9 cellular contexts compared by ENCODE assay signal in genomic region chr6:111870751-111871064, GRCh38. TPM values are rescaled to one million over a fixed set of nuclear protein-coding genes. Genes with fewer than 3 reads are reported as not detected.
DNase-seq lines count a peak whose midpoint lies in the region; ATAC-seq, FAIRE-seq and TF ChIP-seq lines count a peak whose summit lies in the region.
"Had no signal": no experiment of that assay in that cellular context is flagged by ENCODE, and none has a peak within 500 bp of the region (broad histone marks: within the 10 kb centered on the region; RNA-seq: fewer than 3 reads in every experiment).

No MANE protein-coding gene starts in this region.

- no peaks in the 10 kb centered on the region for H4K20me1 ChIP-seq in HepG2 (ENCODE audit: insufficient read depth, low read length)

- no peaks in the 10 kb centered on the region for H3K36me3 ChIP-seq in HepG2 (replicated peaks in 1 of 2; ENCODE audit: control insufficient read depth in 1 of 2, insufficient read depth in 2 of 2, low read length in 2 of 2)
- H3K36me3 ChIP-seq in right lobe of liver = no peaks in the 10 kb centered on the region
- H3K36me3 ChIP-seq in vagina = no peaks in the 10 kb centered on the region
- no peaks in the 10 kb centered on the region for H3K36me3 ChIP-seq in ovary
- H3K36me3 ChIP-seq: adrenal gland had no signal

- H3K9me3 Mint-ChIP-seq in activated naive CD8-positive, alpha-beta T cell treated with anti-CD3 and anti-CD28 coated beads, Interleukin-2, amount 50 U/mL, for 24 hours = no peaks in the 10 kb centered on the region
- no peaks in the 10 kb centered on the region for H3K9me3 Mint-ChIP-seq in mesothelial cell of epicardium

- H2AFZ ChIP-seq in HepG2 (ENCODE audit: low read length) = peak overlapping the region; percentile 8

- peak; percentile 63 for DNase-seq in HepG2 (ENCODE audit: low spot score)
- DNase-seq in right lobe of liver = no peak
- DNase-seq in activated naive CD8-positive, alpha-beta T cell treated with anti-CD3 and anti-CD28 coated beads, Interleukin-2, amount 50 U/mL, for 24 hours = no peak
- DNase-seq in mesothelial cell of epicardium (ENCODE audit: low spot score in 2 of 2, unreplicated experiment in 2 of 2) = no peak
- DNase-seq in vagina (ENCODE audit: extremely low spot score in 2 of 2) = no peak
- no peak for DNase-seq in stimulated activated naive CD4-positive, alpha-beta T cell (lab: John Stamatoyannopoulos, UW)
- no peak for DNase-seq in ovary
- DNase-seq: adrenal gland had no signal

- H3K79me2 ChIP-seq in HepG2 (ENCODE audit: insufficient read depth, low read length) = no peaks in the 10 kb centered on the region

- intact Hi-C loops in HepG2 (cut with micrococcal nuclease; ENCODE audit: unreplicated experiment) (loop anchor here (1.0 to 5.0 kb wide), 2 partner anchors 27 to 148 kb away; no protein-coding TSS in a partner anchor), right lobe of liver (cut with DNase I) (no loop called here), vagina (cut with DNase I) (loop anchor here (5.0 to 10.0 kb wide), 2 partner anchors 124 to 158 kb away; no protein-coding TSS in a partner anchor), ovary (cut with DNase I) (loop anchor here in 1 of 4 donors (10.0 kb wide), 1 partner anchor 174 kb away; no protein-coding TSS in a partner anchor)

- H3K27me3 ChIP-seq in HepG2 (ENCODE audit: control insufficient read depth in 1 of 2, insufficient read depth in 2 of 2, low read length in 2 of 2) (peaks cover 0 to 21% of the 10 kb centered on the region in 2 experiments; a peak in 4 of 5 replicates), right lobe of liver (peaks cover 0 to 11% of the 10 kb centered on the region in 2 donors), vagina (no peaks in the 10 kb centered on the region), ovary (no peaks in the 10 kb centered on the region)

- no peak for TF ChIP-seq RAD21 in HepG2 (CRISPR knock-in tag; IDR thresholded peaks at IDR 0.05)

- peak; percentile 42 for FAIRE-seq in HepG2 (lab: Jason Lieb, UNC)

- POLR2A ChIA-PET in HepG2 (lab: Yijun Ruan, JAX) = no interaction called here

- CTCF ChIA-PET in HepG2 (lab: Yijun Ruan, JAX; ENCODE audit: low intra/inter-chr PET ratio, low total read pairs) = no interaction called here

- in situ Hi-C loops in HepG2 (cut with HindIII; ENCODE audit: extremely low pct_ligation_motif_present, low pct_unique_long_range_greater_than_20kb) = no loop called here

- peak overlapping the region in 2 of 3 experiments; percentile 18 to 63; a peak in 4 of 6 replicates for H3K4me3 ChIP-seq in HepG2 (replicated peaks in 1 of 3; ENCODE audit: insufficient read depth in 1 of 3, low read depth in 2 of 3, low read length in 3 of 3)
- H3K4me3 ChIP-seq in right lobe of liver = no peak overlapping the region
- H3K4me3 ChIP-seq in vagina = peak overlapping the region in 1 of 2 donors; percentile 64
- no peak overlapping the region for H3K4me3 ChIP-seq in ovary

- no peak overlapping the region for H3K9ac ChIP-seq in HepG2 (ENCODE audit: insufficient read depth, low read depth, low read length)

- ATAC-seq in HepG2 = no peak
- ATAC-seq in right lobe of liver = no peak
- ATAC-seq in activated naive CD8-positive, alpha-beta T cell treated with anti-CD3 and anti-CD28 coated beads, Interleukin-2, amount 50 U/mL, for 24 hours = no peak
- ATAC-seq in HG03521 (IDR thresholded peaks at IDR 0.05; ENCODE audit: unreplicated experiment) = no peak

- peak overlapping the region; percentile 98 for H3K27ac Mint-ChIP-seq in activated naive CD8-positive, alpha-beta T cell treated with anti-CD3 and anti-CD28 coated beads, Interleukin-2, amount 50 U/mL, for 24 hours
- H3K27ac Mint-ChIP-seq in mesothelial cell of epicardium = peak overlapping the region; percentile 10

- H3K4me1 Mint-ChIP-seq in activated naive CD8-positive, alpha-beta T cell treated with anti-CD3 and anti-CD28 coated beads, Interleukin-2, amount 50 U/mL, for 24 hours = peaks cover 67% of the 10 kb centered on the region
- H3K4me1 Mint-ChIP-seq in mesothelial cell of epicardium = peaks cover 35% of the 10 kb centered on the region

- H3K4me3 Mint-ChIP-seq in activated naive CD8-positive, alpha-beta T cell treated with anti-CD3 and anti-CD28 coated beads, Interleukin-2, amount 50 U/mL, for 24 hours = peak overlapping the region; percentile 98
- H3K4me3 Mint-ChIP-seq in mesothelial cell of epicardium = no peak overlapping the region

- TF ChIP-seq POLR2A in HepG2 (IDR thresholded peaks at IDR 0.05; ENCODE audit: insufficient read depth in 1 of 2, low read depth in 2 of 2, low read length in 2 of 2) (no peak), right lobe of liver (IDR thresholded peaks at IDR 0.05) (no peak), vagina (IDR thresholded peaks at IDR 0.05) (no peak), ovary (IDR thresholded peaks at IDR 0.05) (no peak)

- BruUV-seq in HepG2 (replicated peaks; lab: Mats Ljungman, UMichigan) = no TSS peak

- TF ChIP-seq CTCF in HepG2 (CRISPR knock-in tag; IDR thresholded peaks at IDR 0.05) = no peak
- TF ChIP-seq CTCF in right lobe of liver (IDR thresholded peaks at IDR 0.05) = no peak
- TF ChIP-seq CTCF in mesothelial cell of epicardium (IDR thresholded peaks at IDR 0.05; ENCODE audit: unreplicated experiment) = no peak
- no peak for TF ChIP-seq CTCF in vagina (IDR thresholded peaks at IDR 0.05)
- TF ChIP-seq CTCF in ovary (IDR thresholded peaks at IDR 0.05) = no peak

- no peaks in the 10 kb centered on the region for H3K9me3 ChIP-seq in HepG2 (ENCODE audit: low read length)
- H3K9me3 ChIP-seq in right lobe of liver = no peaks in the 10 kb centered on the region
- no peaks in the 10 kb centered on the region for H3K9me3 ChIP-seq in vagina
- H3K9me3 ChIP-seq in ovary = no peaks in the 10 kb centered on the region
- H3K9me3 ChIP-seq: adrenal gland had no signal

- peaks cover 40% of the 10 kb centered on the region for H3K4me1 ChIP-seq in HepG2 (ENCODE audit: insufficient read depth, low read length)
- H3K4me1 ChIP-seq in right lobe of liver = peaks cover 0 to 8% (median 0%) of the 10 kb centered on the region in 4 donors
- peaks cover 55% of the 10 kb centered on the region for H3K4me1 ChIP-seq in vagina
- peaks cover 6% of the 10 kb centered on the region for H3K4me1 ChIP-seq in ovary (ENCODE audit: insufficient read depth)

- H3K27ac ChIP-seq in HepG2 (ENCODE audit: extremely low read length, insufficient read depth, low read length) = no peak overlapping the region
- no peak overlapping the region for H3K27ac ChIP-seq in right lobe of liver
- H3K27ac ChIP-seq in vagina = peak overlapping the region; percentile 93
- no peak overlapping the region for H3K27ac ChIP-seq in ovary

- peaks cover 49% of the 10 kb centered on the region for H3K36me3 Mint-ChIP-seq in activated naive CD8-positive, alpha-beta T cell treated with anti-CD3 and anti-CD28 coated beads, Interleukin-2, amount 50 U/mL, for 24 hours (ENCODE audit: low read depth)
- H3K36me3 Mint-ChIP-seq in mesothelial cell of epicardium = no peaks in the 10 kb centered on the region

- no peaks in the 10 kb centered on the region for H3K27me3 Mint-ChIP-seq in activated naive CD8-positive, alpha-beta T cell treated with anti-CD3 and anti-CD28 coated beads, Interleukin-2, amount 50 U/mL, for 24 hours
- H3K27me3 Mint-ChIP-seq in mesothelial cell of epicardium (ENCODE audit: low read depth) = peaks cover 3% of the 10 kb centered on the region

- 0% methylated on average over 4 of the region's 4 CpGs for WGBS in HepG2 (ENCODE audit: low lambda C conversion rate)
- WGBS in right lobe of liver (ENCODE audit: insufficient coverage, low coverage, low lambda C conversion rate, missing lambda C conversion rate) = 15% methylated on average over 4 of the region's 4 CpGs
- 60 to 71% (median 65%) methylated on average over 4 of the region's 4 CpGs for WGBS in ovary, 3 donors

- peak overlapping the region; percentile 100 for H3K4me2 ChIP-seq in HepG2 (ENCODE audit: low read depth, low read length)

- no peak for TF ChIP-seq EP300 in HepG2 (IDR thresholded peaks at IDR 0.05; ENCODE audit: low read depth in 2 of 2, low read length in 2 of 2)
- TF ChIP-seq EP300 in HepG2 (CRISPR knock-in tag; IDR thresholded peaks at IDR 0.05; ENCODE audit: borderline replicate concordance) = no peak
- no peak for TF ChIP-seq EP300 in ovary (IDR thresholded peaks at IDR 0.05)

RNA-seq across cellular contexts. Expression of gene FYN, which starts 2.5 kb away (rescaled TPM):
- total RNA-seq in HepG2 (2016; rRNA removed; fragmentation: Illumina TruSeq; extraction: Trizol) (14.6 and 15.5 TPM in 2 replicates), right lobe of liver (10 to 100 TPM; 16.8 to 33.7 (median 23.5) TPM), mesothelial cell of epicardium (104 to 123 TPM (median 115 TPM) in 3 replicates), vagina (130 TPM), ovary (100 to 1,000 TPM in 1 of 7 donors, 10 to 100 TPM in 6; 54.8 to 116 (median 72.7) TPM)
- 3.6 and 4.1 TPM in 2 replicates for total RNA-seq in HepG2 (2016; cell fraction: cytosol; rRNA removed; fragmentation: Illumina TruSeq; extraction: Trizol; ENCODE audit: low read depth)
- total RNA-seq in HepG2 (2016; cell fraction: insoluble cytoplasmic fraction; rRNA removed; fragmentation: Illumina TruSeq; extraction: Trizol) = 13.7 and 16.0 TPM in 2 replicates
- 11.6 and 12.0 TPM in 2 replicates for total RNA-seq in HepG2 (2016; cell fraction: membrane; rRNA removed; fragmentation: Illumina TruSeq; extraction: Trizol)
- 17.8 and 19.2 TPM in 2 replicates for total RNA-seq in HepG2 (2016; cell fraction: nucleus; rRNA removed; fragmentation: Illumina TruSeq; extraction: Trizol)
- polyA plus RNA-seq in HepG2 (2011; rRNA removed) (22.6 and 24.6 TPM in 2 replicates), ovary (10 to 100 TPM; 37.2 to 94.3 TPM)
- polyA plus RNA-seq in HepG2 (2011; cell fraction: cytosol; rRNA removed) = 16.8 and 28.6 TPM in 2 replicates
- 31.3 and 40.2 TPM in 2 replicates for polyA plus RNA-seq in HepG2 (2011; cell fraction: nucleus; rRNA removed)
- 22.4 and 23.4 TPM in 2 replicates for polyA plus RNA-seq in HepG2 (2012)
- 3.4 and 3.5 TPM in 2 replicates for polyA plus RNA-seq in HepG2 (2016; cell fraction: cytosol; fragmentation: Illumina TruSeq; extraction: Trizol; ENCODE audit: low read depth)
- polyA plus RNA-seq in HepG2 (2016; cell fraction: insoluble cytoplasmic fraction; fragmentation: Illumina TruSeq; extraction: Trizol; ENCODE audit: low read depth) = 18.8 and 20.1 TPM in 2 replicates
- polyA plus RNA-seq in HepG2 (2016; cell fraction: membrane; fragmentation: Illumina TruSeq; extraction: Trizol; ENCODE audit: low read depth) = 10.6 and 11.8 TPM in 2 replicates
- 17.9 and 20.2 TPM in 2 replicates for polyA plus RNA-seq in HepG2 (2016; cell fraction: nucleus; fragmentation: Illumina TruSeq; extraction: Trizol; ENCODE audit: insufficient read depth, low read depth)
- polyA minus RNA-seq in HepG2 (2011; rRNA and poly(A)+ RNA removed; ENCODE audit: low replicate concordance) = 37.8 and 75.6 TPM in 2 replicates
- 19.1 and 20.6 TPM in 2 replicates for polyA minus RNA-seq in HepG2 (2011; cell fraction: cytosol; rRNA and poly(A)+ RNA removed)
- polyA minus RNA-seq in HepG2 (2011; cell fraction: nucleus; rRNA and poly(A)+ RNA removed) = 45.1 and 62.6 TPM in 2 replicates

Comparison
In these comparisons a context has a peak if more than half of its experiments do, and no peak if none do; other contexts are left out.
1. H3K4me3 ChIP-seq: peak in HepG2 (2 of 3); none in right lobe of liver (0 of 3) and ovary (single experiment).
2. intact Hi-C loops: an anchor here in HepG2 (1.0 to 5.0 kb wide) and vagina (5.0 to 10.0 kb wide); none called in right lobe of liver.